ENCODE assay signal across 1 cellular context in the genomic region with DNA sequence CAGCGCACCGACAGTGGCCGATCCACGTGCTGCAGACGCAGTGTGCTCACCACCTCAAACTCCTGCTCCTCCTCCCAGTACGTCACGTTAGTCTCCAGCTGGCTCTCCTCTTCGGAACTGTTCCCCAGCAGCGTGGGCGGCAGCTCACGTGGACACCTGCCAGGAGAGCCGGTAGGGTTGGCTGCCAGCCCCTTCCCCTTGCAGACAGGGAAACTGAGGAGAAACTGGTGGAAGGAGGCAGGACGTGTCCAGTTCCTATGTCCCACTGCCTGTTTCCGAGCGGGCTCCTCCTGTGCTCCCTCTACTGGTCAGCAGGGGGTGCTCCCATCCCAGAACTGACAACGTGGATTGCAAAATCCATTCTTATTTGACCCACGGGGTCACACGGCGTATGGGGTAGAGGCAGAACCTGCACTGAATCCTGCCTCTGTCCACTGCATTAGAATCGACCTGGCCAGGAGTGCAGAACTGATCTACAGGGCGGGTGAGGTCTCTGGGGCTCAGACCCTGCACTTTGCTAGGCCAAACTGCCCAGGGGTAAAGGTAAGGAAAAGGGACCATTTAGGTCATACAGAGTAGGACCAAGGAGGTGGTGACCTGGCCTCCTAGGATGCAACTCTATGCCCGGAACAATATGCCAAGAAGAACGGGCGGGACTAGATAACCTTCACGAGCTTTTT.
TF ChIP-seq lines count a peak whose summit lies in the region.

No MANE protein-coding gene starts in this region.

TF ChIP-seq in HEK293T, 16 proteins besides CTCF, POLR2A, EP300 and RAD21 (continued from another document):
- no peak for TF ChIP-seq PKNOX1 (IDR thresholded peaks at IDR 0.05)
TF ChIP-seq in HEK293T: peak in this region for 0.
